8 cellular contexts compared by ENCODE assay signal in genomic region chr4:167234388-167234881, GRCh38. TPM values are rescaled to one million over a fixed set of nuclear protein-coding genes. Genes with fewer than 3 reads are reported as not detected.
DNase-seq lines count a peak whose midpoint lies in the region; ATAC-seq and TF ChIP-seq lines count a peak whose summit lies in the region.

Gene SPOCK3 (minus strand): TSS chr4:167234494.

- in situ Hi-C loops in Panc1 (cut with HindIII; ENCODE audit: low pct_unique_long_range_greater_than_20kb, low sequenced_read_pairs) = no loop called here

- peaks cover 6% of the 10 kb centered on the region; the same call in 1 of the 2 replicates for H3K27me3 ChIP-seq in Panc1 (ENCODE audit: control insufficient read depth, insufficient read depth, low read length)
- peaks cover 3% of the 10 kb centered on the region for H3K27me3 ChIP-seq in endocrine pancreas (ENCODE audit: control insufficient read depth, insufficient read depth, low read length)
- H3K27me3 ChIP-seq in lung (ENCODE audit: control insufficient read depth, insufficient read depth) = no peaks in the 10 kb centered on the region

- H3K36me3 ChIP-seq in ES-I3 (ENCODE audit: insufficient read depth, low read length) (no peaks in the 10 kb centered on the region), Panc1 (ENCODE audit: control insufficient read depth, insufficient read depth, low read length) (no peaks in the 10 kb centered on the region), endocrine pancreas (ENCODE audit: control insufficient read depth, insufficient read depth, low read length) (no peaks in the 10 kb centered on the region), lung (ENCODE audit: control insufficient read depth in 2 of 2, insufficient read depth in 2 of 2, low read length in 2 of 2) (no peaks in the 10 kb centered on the region)

- H3K9ac ChIP-seq in ES-I3 (ENCODE audit: low read depth, low read length) (peak within 1 kb of the TSS; percentile 67; the same call in 1 of the 2 replicates), endocrine pancreas (ENCODE audit: control insufficient read depth, insufficient read depth, low read length) (peak within 1 kb of the TSS; percentile 44)

- POLR2A ChIA-PET in Panc1 (lab: Charles Lee) = no interaction called here

- H3K27ac ChIP-seq in Panc1 (ENCODE audit: low read length) (no peak within 1 kb of the TSS), lung (ENCODE audit: low read depth in 1 of 2, low read length in 1 of 2) (no peak within 1 kb of the TSS), temporal lobe (ENCODE audit: low read depth, low read length) (peak within 1 kb of the TSS; percentile 95)

- DNase-seq in Panc1 (ENCODE audit: low read depth, low spot score) (no peak), lung (ENCODE audit: low spot score) (peak; percentile 32), activated T-cell treated with anti-CD3 and anti-CD28 coated beads for 4 hours (no peak)

- ATAC-seq in HG02759 (IDR thresholded peaks at IDR 0.05; ENCODE audit: unreplicated experiment) = peak; percentile 45
- ATAC-seq in Panc1 = peak; percentile 91
- peak; percentile 63 for ATAC-seq in lung (ENCODE audit: insufficient read depth, low FRiP score)
- ATAC-seq in GM21528 (IDR thresholded peaks at IDR 0.05; ENCODE audit: low FRiP score, unreplicated experiment) = no peak

- CTCF ChIA-PET in Panc1 (lab: Charles Lee) = interaction anchor here (0.6 kb wide), 1 partner anchor 57 kb away, joined by 8 read pairs; no protein-coding TSS in a partner anchor

- H3K4me1 ChIP-seq in ES-I3 (ENCODE audit: insufficient read depth, low read length) (no peaks in the 10 kb centered on the region), Panc1 (ENCODE audit: control insufficient read depth, insufficient read depth, low read length) (no peaks in the 10 kb centered on the region), endocrine pancreas (ENCODE audit: control insufficient read depth, insufficient read depth, low read length) (peaks cover 3% of the 10 kb centered on the region), lung (ENCODE audit: control insufficient read depth in 2 of 2, insufficient read depth in 2 of 2, low read length in 2 of 2) (peaks cover 0 to 6% of the 10 kb centered on the region in 2 donors)

- no TSS peak for BruUV-seq in Panc1 (replicated peaks; lab: Mats Ljungman, UMichigan)

- intact Hi-C loops in Panc1 (cut with micrococcal nuclease; ENCODE audit: unreplicated experiment) = no loop called here

- TF ChIP-seq CTCF in Panc1 (IDR thresholded peaks at IDR 0.05) (no peak), lung (IDR thresholded peaks at IDR 0.05; ENCODE audit: control extremely low read depth, extremely low read depth) (no peak)

- peak within 1 kb of the TSS; percentile 49 to 68 for H3K4me3 ChIP-seq in Panc1 (ENCODE audit: low read depth in 2 of 2, low read length in 2 of 2)
- peak within 1 kb of the TSS; percentile 72 for H3K4me3 ChIP-seq in endocrine pancreas (ENCODE audit: control insufficient read depth, insufficient read depth, low read length)
- no peak within 1 kb of the TSS for H3K4me3 ChIP-seq in lung

- WGBS in lung, 2 donors = 0 to 1% methylated on average over 28 to 29 of the region's 29 CpGs

- H3K9me3 ChIP-seq in ES-I3 (ENCODE audit: control insufficient read depth, insufficient read depth, low read length) (no peaks in the 10 kb centered on the region), Panc1 (ENCODE audit: control insufficient read depth, insufficient read depth, low read depth, low read length) (no peaks in the 10 kb centered on the region), endocrine pancreas (ENCODE audit: control insufficient read depth, low read length) (no peaks in the 10 kb centered on the region), lung (ENCODE audit: control insufficient read depth in 2 of 2, insufficient read depth in 1 of 2, low read length in 1 of 2) (no peaks in the 10 kb centered on the region)

RNA-seq across cellular contexts. Expression of gene SPOCK3, which starts in this region (rescaled TPM):
- total RNA-seq in Panc1 (2021; ENCODE audit: unreplicated experiment) = 1.4 TPM
- 0.51 TPM for polyA plus RNA-seq in Panc1 (2012; ENCODE audit: insufficient read length)
- total RNA-seq in lung = 1 to 10 TPM in 1 of 2 donors, under 1 TPM in 1; 0.88 to 1.4 TPM
- under 1 TPM; 0.24 to 0.31 TPM for polyA plus RNA-seq in lung
- total RNA-seq in temporal lobe = 10.8 TPM
